8 cellular contexts compared by ENCODE assay signal in the genomic region with DNA sequence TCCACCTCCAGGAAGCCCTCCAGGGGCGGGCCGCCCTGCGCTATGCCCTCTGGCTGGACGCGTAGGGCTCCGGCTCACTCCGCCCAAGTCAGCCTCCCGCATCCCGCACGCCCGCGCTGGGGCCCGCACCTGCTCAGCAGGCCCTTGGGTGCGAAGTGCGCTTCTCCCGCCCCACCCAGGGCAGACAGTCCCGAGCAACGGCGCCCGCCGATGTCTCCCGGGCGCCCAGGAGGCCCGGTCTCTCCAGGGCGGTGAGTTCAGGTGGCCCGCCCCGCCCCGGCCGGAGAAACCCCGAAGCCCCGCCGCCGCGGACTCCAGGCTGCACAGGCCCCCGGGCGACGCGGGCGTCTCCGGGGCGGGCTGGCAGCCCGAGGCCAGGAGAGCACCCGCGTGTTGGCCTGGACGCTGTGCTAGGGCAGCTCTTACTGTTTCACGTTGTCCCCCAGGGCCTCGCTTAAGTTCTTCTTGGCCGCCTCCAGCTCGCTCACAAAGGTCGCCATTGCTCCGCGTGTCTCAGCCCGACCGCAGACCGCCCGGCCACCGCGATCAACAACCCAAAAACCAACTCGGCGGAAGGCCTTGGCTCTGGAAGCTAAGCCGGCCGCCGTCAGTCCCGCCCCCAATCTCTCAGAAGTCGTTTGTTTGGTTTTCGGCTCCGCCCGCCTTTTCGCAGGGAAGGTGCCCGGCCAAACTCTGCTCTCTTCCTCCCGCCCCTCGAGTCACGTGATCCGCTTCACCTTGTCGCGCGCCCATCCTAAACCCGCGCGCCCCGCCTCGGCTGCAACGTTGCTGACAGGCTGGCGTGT. TPM values are rescaled to one million over a fixed set of nuclear protein-coding genes. Genes with fewer than 3 reads are reported as not detected.
DNase-seq lines count a peak whose midpoint lies in the region; ATAC-seq and TF ChIP-seq lines count a peak whose summit lies in the region.

A gene with protein sequence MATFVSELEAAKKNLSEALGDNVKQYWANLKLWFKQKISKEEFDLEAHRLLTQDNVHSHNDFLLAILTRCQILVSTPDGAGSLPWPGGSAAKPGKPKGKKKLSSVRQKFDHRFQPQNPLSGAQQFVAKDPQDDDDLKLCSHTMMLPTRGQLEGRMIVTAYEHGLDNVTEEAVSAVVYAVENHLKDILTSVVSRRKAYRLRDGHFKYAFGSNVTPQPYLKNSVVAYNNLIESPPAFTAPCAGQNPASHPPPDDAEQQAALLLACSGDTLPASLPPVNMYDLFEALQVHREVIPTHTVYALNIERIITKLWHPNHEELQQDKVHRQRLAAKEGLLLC (minus strand): TSS at position 531 of the 806 bp plus-strand sequence. CDS start 31 bp downstream, at position 500.

- no peaks in the 10 kb centered on the region for H3K9me3 Mint-ChIP-seq in CD4-positive, CD25-positive, alpha-beta regulatory T cell
- peaks cover 6% of the 10 kb centered on the region for H3K9me3 Mint-ChIP-seq in activated CD4-positive, alpha-beta memory T cell treated with anti-CD3 and anti-CD28 coated beads for 36 hours

- peak within 1 kb of the TSS; percentile 94 to 97 (median 96) for H3K27ac Mint-ChIP-seq in CD4-positive, CD25-positive, alpha-beta regulatory T cell
- H3K27ac Mint-ChIP-seq in activated CD4-positive, alpha-beta memory T cell treated with anti-CD3 and anti-CD28 coated beads for 36 hours = peak within 1 kb of the TSS; percentile 97

- peak within 1 kb of the TSS; percentile 93 to 100 (median 98) for H3K4me3 Mint-ChIP-seq in CD4-positive, CD25-positive, alpha-beta regulatory T cell
- peak within 1 kb of the TSS; percentile 96 for H3K4me3 Mint-ChIP-seq in activated CD4-positive, alpha-beta memory T cell treated with anti-CD3 and anti-CD28 coated beads for 36 hours

- TF ChIP-seq CTCF in dorsolateral prefrontal cortex (IDR thresholded peaks at IDR 0.05 in 54 of 56, conservative IDR thresholded peaks at IDR 0.05 in 2 of 56; ENCODE audit: low read depth in 1 of 56, partially characterized antibody in 56 of 56) = peak in 47 of 56 donors; percentile 24 to 74 (median 54)
- TF ChIP-seq CTCF in liver (IDR thresholded peaks at IDR 0.05; ENCODE audit: low read depth, low read length, missing input control) = no peak

- no peaks in the 10 kb centered on the region for H3K36me3 ChIP-seq in CD4-positive, CD25-positive, alpha-beta regulatory T cell (ENCODE audit: control insufficient read depth, insufficient read depth, low read length)
- no peaks in the 10 kb centered on the region for H3K36me3 ChIP-seq in liver (ENCODE audit: control insufficient read depth in 4 of 4, insufficient read depth in 3 of 4, low read depth in 1 of 4, low read length in 3 of 4)

- H3K4me1 ChIP-seq in CD4-positive, CD25-positive, alpha-beta regulatory T cell (ENCODE audit: control insufficient read depth, insufficient read depth, low read length, poor library complexity, severe bottlenecking) = peaks cover 17% of the 10 kb centered on the region
- peaks cover 6 to 56% (median 34%) of the 10 kb centered on the region in 4 donors for H3K4me1 ChIP-seq in liver (ENCODE audit: control insufficient read depth in 4 of 4, insufficient read depth in 4 of 4, low read length in 3 of 4)

- CTCF ChIA-PET in activated CD4-positive, alpha-beta memory T cell treated with anti-CD3 and anti-CD28 coated beads for 36 hours (lab: Charles Lee) = interaction anchor here (0.8 to 2.2 kb wide), 10 partner anchors 9 to 345 kb away, joined by 3 to 18 read pairs (median 3); a partner anchor contains a TSS

- peak within 1 kb of the TSS; percentile 81 for H3K4me3 ChIP-seq in CD4-positive, CD25-positive, alpha-beta regulatory T cell (ENCODE audit: low read depth, low read length)
- H3K4me3 ChIP-seq in dorsolateral prefrontal cortex (peak within 1 kb of the TSS; percentile 66 to 98 (median 91)), liver (ENCODE audit: low read depth in 1 of 3, low read length in 3 of 3) (peak within 1 kb of the TSS; percentile 72 to 94 (median 94))

- peak within 1 kb of the TSS; percentile 87 for H3K27ac ChIP-seq in CD4-positive, CD25-positive, alpha-beta regulatory T cell (ENCODE audit: insufficient read depth, low read length, poor library complexity, severe bottlenecking)
- H3K27ac ChIP-seq in dorsolateral prefrontal cortex (peak within 1 kb of the TSS in 57 of 59 donors; percentile 54 to 95 (median 88)), liver (ENCODE audit: low read depth in 1 of 2, low read length in 2 of 2) (peak within 1 kb of the TSS; percentile 93 to 98)

- H3K9me3 ChIP-seq in CD4-positive, CD25-positive, alpha-beta regulatory T cell (ENCODE audit: control insufficient read depth in 2 of 2, low read length in 2 of 2) = no peaks in the 10 kb centered on the region
- no peaks in the 10 kb centered on the region for H3K9me3 ChIP-seq in liver (ENCODE audit: control insufficient read depth in 4 of 4, low read length in 3 of 4)

- no peaks in the 10 kb centered on the region for H3K27me3 ChIP-seq in CD4-positive, CD25-positive, alpha-beta regulatory T cell (ENCODE audit: control insufficient read depth, insufficient read depth, low read length)
- H3K27me3 ChIP-seq in dorsolateral prefrontal cortex (no peaks in the 10 kb centered on the region), liver (ENCODE audit: control insufficient read depth in 4 of 4, insufficient read depth in 4 of 4, low read length in 3 of 4) (no peaks in the 10 kb centered on the region)

- H3K36me3 Mint-ChIP-seq in CD4-positive, CD25-positive, alpha-beta regulatory T cell = peaks cover 4% of the 10 kb centered on the region
- H3K36me3 Mint-ChIP-seq in activated CD4-positive, alpha-beta memory T cell treated with anti-CD3 and anti-CD28 coated beads for 36 hours = peaks cover 17% of the 10 kb centered on the region

- peaks cover 22 to 58% (median 44%) of the 10 kb centered on the region in 4 donors for H3K4me1 Mint-ChIP-seq in CD4-positive, CD25-positive, alpha-beta regulatory T cell
- peaks cover 47% of the 10 kb centered on the region for H3K4me1 Mint-ChIP-seq in activated CD4-positive, alpha-beta memory T cell treated with anti-CD3 and anti-CD28 coated beads for 36 hours (ENCODE audit: low read depth)

- peak; percentile 96 to 100 (median 96) for DNase-seq in CD4-positive, CD25-positive, alpha-beta regulatory T cell
- DNase-seq in NCI-H82 treated with DMSO at 0.1 percent for 48 hours (lab: John Stamatoyannopoulos, UW; ENCODE audit: unreplicated experiment) (peak; percentile 100), dorsolateral prefrontal cortex (peak; percentile 96 to 100 (median 98))
- DNase-seq in activated CD4-positive, alpha-beta memory T cell treated with anti-CD3 and anti-CD28 coated beads for 36 hours = peak; percentile 100
- DNase-seq in stimulated activated CD4-positive, alpha-beta T cell treated with anti-CD3 and anti-CD28 coated beads, Interleukin-4, amount 100 ng/mL, for 24 hours = peak; percentile 99

- H3K9ac ChIP-seq in liver (ENCODE audit: low read depth in 1 of 2, low read length in 2 of 2) = peak within 1 kb of the TSS; percentile 75 to 84

- peak; percentile 65 to 66 for TF ChIP-seq RAD21 in liver (IDR thresholded peaks at IDR 0.05)

- POLR2A ChIA-PET in activated CD4-positive, alpha-beta memory T cell treated with anti-CD3 and anti-CD28 coated beads for 36 hours (lab: Charles Lee) = interaction anchor here (0.7 to 1.6 kb wide), 6 partner anchors 17 to 215 kb away, joined by 3 to 9 read pairs (median 4); a partner anchor contains a TSS

- WGBS in liver = under 1% methylated on average over 84 of the region's 84 CpGs

- intact Hi-C loops in activated CD4-positive, alpha-beta memory T cell treated with anti-CD3 and anti-CD28 coated beads for 36 hours (cut with micrococcal nuclease) = loop anchor here (1.0 to 10.0 kb wide), 7 partner anchors 35 to 1061 kb away; a partner anchor contains a TSS
- intact Hi-C loops in dorsolateral prefrontal cortex (cut with DNase I) = loop anchor here (1.0 to 2.0 kb wide), 2 partner anchors 17 to 37 kb away; a partner anchor contains a TSS

- ATAC-seq in CD4-positive, CD25-positive, alpha-beta regulatory T cell (ENCODE audit: low read depth in 2 of 2) = peak; percentile 93 to 96
- ATAC-seq in GM19438 (IDR thresholded peaks at IDR 0.05; ENCODE audit: low read depth, unreplicated experiment) (peak; percentile 88), HG03575 (IDR thresholded peaks at IDR 0.05; ENCODE audit: extremely low read depth, insufficient number of reproducible peaks, low FRiP score, unreplicated experiment) (peak; percentile 79)

- H3K27me3 Mint-ChIP-seq in CD4-positive, CD25-positive, alpha-beta regulatory T cell = no peaks in the 10 kb centered on the region
- H3K27me3 Mint-ChIP-seq in activated CD4-positive, alpha-beta memory T cell treated with anti-CD3 and anti-CD28 coated beads for 36 hours = no peaks in the 10 kb centered on the region

TF ChIP-seq in liver, 16 proteins besides CTCF, POLR2A, EP300 and RAD21 (continues in another document):
- TF ChIP-seq, protein P1, sequence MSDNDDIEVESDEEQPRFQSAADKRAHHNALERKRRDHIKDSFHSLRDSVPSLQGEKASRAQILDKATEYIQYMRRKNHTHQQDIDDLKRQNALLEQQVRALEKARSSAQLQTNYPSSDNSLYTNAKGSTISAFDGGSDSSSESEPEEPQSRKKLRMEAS (IDR thresholded peaks at IDR 0.05) = peak; percentile 92
- TF ChIP-seq NR2F2 (IDR thresholded peaks at IDR 0.05) (peak; percentile 61), HNF4G (IDR thresholded peaks at IDR 0.05) (no peak), GABPA (IDR thresholded peaks at IDR 0.05 in 1 of 2, conservative IDR thresholded peaks at IDR 0.05 in 1 of 2) (peak in 1 of 2 donors; percentile 75), SP1 (IDR thresholded peaks at IDR 0.05) (peak; percentile 88)
- TF ChIP-seq, protein P2, sequence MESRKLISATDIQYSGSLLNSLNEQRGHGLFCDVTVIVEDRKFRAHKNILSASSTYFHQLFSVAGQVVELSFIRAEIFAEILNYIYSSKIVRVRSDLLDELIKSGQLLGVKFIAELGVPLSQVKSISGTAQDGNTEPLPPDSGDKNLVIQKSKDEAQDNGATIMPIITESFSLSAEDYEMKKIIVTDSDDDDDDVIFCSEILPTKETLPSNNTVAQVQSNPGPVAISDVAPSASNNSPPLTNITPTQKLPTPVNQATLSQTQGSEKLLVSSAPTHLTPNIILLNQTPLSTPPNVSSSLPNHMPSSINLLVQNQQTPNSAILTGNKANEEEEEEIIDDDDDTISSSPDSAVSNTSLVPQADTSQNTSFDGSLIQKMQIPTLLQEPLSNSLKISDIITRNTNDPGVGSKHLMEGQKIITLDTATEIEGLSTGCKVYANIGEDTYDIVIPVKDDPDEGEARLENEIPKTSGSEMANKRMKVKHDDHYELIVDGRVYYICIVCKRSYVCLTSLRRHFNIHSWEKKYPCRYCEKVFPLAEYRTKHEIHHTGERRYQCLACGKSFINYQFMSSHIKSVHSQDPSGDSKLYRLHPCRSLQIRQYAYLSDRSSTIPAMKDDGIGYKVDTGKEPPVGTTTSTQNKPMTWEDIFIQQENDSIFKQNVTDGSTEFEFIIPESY (IDR thresholded peaks at IDR 0.05) = peak; percentile 92

RNA-seq across cellular contexts. Expression of the gene that starts here (rescaled TPM):
- total RNA-seq in CD4-positive, CD25-positive, alpha-beta regulatory T cell = 12.7 TPM
- 10 to 100 TPM; 14.5 to 21.4 (median 17.0) TPM for polyA plus RNA-seq in CD4-positive, CD25-positive, alpha-beta regulatory T cell
- total RNA-seq in activated CD4-positive, alpha-beta memory T cell treated with anti-CD3 and anti-CD28 coated beads for 36 hours = 10 to 100 TPM; 16.9 to 18.3 TPM
- total RNA-seq in dorsolateral prefrontal cortex = 10 to 100 TPM; 11.7 to 26.4 (median 18.3) TPM
- total RNA-seq in liver = 10 to 100 TPM; 12.9 to 17.1 TPM
- 10 to 100 TPM in 1 of 2 donors, 1 to 10 TPM in 1; 9.1 to 21.3 TPM for polyA plus RNA-seq in liver

Comparison
In these comparisons a context has a peak if more than half of its experiments do, and no peak if none do; other contexts are left out.
1. Peak in every context shown above with its lines: DNase-seq, ATAC-seq, H3K4me3 ChIP-seq and H3K27ac ChIP-seq.